ENCODE assay signal across 27 cellular contexts in genomic region chr6:157788180-157788579, GRCh38.
"Had no signal": no experiment of that assay in that cellular context is flagged by ENCODE, and none has a peak within 500 bp of the region (broad histone marks: within the 10 kb centered on the region; RNA-seq: fewer than 3 reads in every experiment).

No MANE protein-coding gene starts in this region.

- H3K36me3 ChIP-seq: stomach, suprapubic skin, thoracic aorta, thyroid gland, tibial artery, tibial nerve, transverse colon, upper lobe of left lung, upper lobe of right lung, uterus, vagina had no signal

- H3K4me1 ChIP-seq: testis, tibial artery, upper lobe of right lung, uterus had no signal

- H3K4me3 ChIP-seq: stomach, suprapubic skin, testis, thoracic aorta, thyroid gland, tibial artery, tibial nerve, transverse colon, upper lobe of left lung, upper lobe of right lung, uterus, vagina had no signal

- H3K27ac ChIP-seq: stomach, suprapubic skin, testis, thoracic aorta, thyroid gland, tibial artery, tibial nerve, transverse colon, upper lobe of left lung, upper lobe of right lung, uterus, vagina had no signal

- H3K9me3 ChIP-seq: stomach, suprapubic skin, testis, thoracic aorta, thyroid gland, tibial artery, tibial nerve, transverse colon, upper lobe of left lung, upper lobe of right lung, uterus, vagina had no signal

- DNase-seq: stimulated activated CD4-positive, alpha-beta T cell treated with anti-CD3 and anti-CD28 coated beads, Interleukin-2, amount 100 ng/mL, for 48 hours; stimulated activated CD4-positive, alpha-beta T cell treated with anti-CD3 and anti-CD28 coated beads, Interleukin-4, amount 100 ng/mL, for 1 hour; stimulated activated CD4-positive, alpha-beta T cell treated with anti-CD3 and anti-CD28 coated beads, Interleukin-4, amount 100 ng/mL, for 24 hours; stimulated activated CD4-positive, alpha-beta T cell treated with anti-CD3 and anti-CD28 coated beads, Interleukin-4, amount 100 ng/mL, for 4 hours; stimulated activated CD8-positive, alpha-beta memory T cell treated with anti-CD3 and anti-CD28 coated beads, Interleukin-4, amount 100 ng/mL, for 48 hours; stimulated activated naive B cell treated with anti-CD40 and anti-IgM and Interleukin-4, amounts not matched to agents 10 μg/mL and 1 μg/mL and 100 μg/mL, for 72 hours; stimulated activated naive CD4-positive, alpha-beta T cell; stimulated activated naive CD4-positive, alpha-beta T cell treated with Interleukin-2 at 50 U/mL for 16 hours; stimulated activated naive CD8-positive, alpha-beta T cell treated with anti-CD3 and anti-CD28 coated beads, Interleukin-15, amount 100 ng/mL, for 72 hours; stimulated activated naive CD8-positive, alpha-beta T cell treated with anti-CD3 and anti-CD28 coated beads, Interleukin-15, Interleukin-2, amounts not matched to agents 100 U/mL and 50 U/mL, for 24 hours; stomach; substantia nigra; testis; thyroid gland; tibial artery; transverse colon; trophoblast cell; upper lobe of left lung; upper lobe of right lung; uterus had no signal

- FAIRE-seq: urothelium cell line had no signal

- H3K27me3 ChIP-seq: stomach, suprapubic skin, testis, thyroid gland, tibial artery, tibial nerve, transverse colon, upper lobe of left lung, upper lobe of right lung, uterus, vagina had no signal

- ATAC-seq: stimulated activated effector memory CD8-positive, alpha-beta T cell treated with anti-CD3 and anti-CD28 coated beads, Interleukin-12 subunit alpha, Interleukin-12 subunit beta, amount 100 ng/mL, for 72 hours; stimulated activated memory B cell treated with anti-CD40 and anti-IgM and Interleukin-4, amounts not matched to agents 10 μg/mL and 1 μg/mL and 100 μg/mL, for 72 hours; stimulated activated naive B cell treated with anti-CD40 and anti-IgM and Interleukin-4, amounts not matched to agents 10 μg/mL and 1 μg/mL and 100 μg/mL, for 72 hours; stimulated activated naive CD8-positive, alpha-beta T cell treated with anti-CD3 and anti-CD28 coated beads, Interleukin-15, amount 100 ng/mL, for 72 hours; stimulated activated naive CD8-positive, alpha-beta T cell treated with anti-CD3 and anti-CD28 coated beads, Interleukin-15, Interleukin-2, amounts not matched to agents 100 U/mL and 50 U/mL, for 24 hours; upper lobe of right lung had no signal
